8 cellular contexts compared by ENCODE assay signal in the genomic region with DNA sequence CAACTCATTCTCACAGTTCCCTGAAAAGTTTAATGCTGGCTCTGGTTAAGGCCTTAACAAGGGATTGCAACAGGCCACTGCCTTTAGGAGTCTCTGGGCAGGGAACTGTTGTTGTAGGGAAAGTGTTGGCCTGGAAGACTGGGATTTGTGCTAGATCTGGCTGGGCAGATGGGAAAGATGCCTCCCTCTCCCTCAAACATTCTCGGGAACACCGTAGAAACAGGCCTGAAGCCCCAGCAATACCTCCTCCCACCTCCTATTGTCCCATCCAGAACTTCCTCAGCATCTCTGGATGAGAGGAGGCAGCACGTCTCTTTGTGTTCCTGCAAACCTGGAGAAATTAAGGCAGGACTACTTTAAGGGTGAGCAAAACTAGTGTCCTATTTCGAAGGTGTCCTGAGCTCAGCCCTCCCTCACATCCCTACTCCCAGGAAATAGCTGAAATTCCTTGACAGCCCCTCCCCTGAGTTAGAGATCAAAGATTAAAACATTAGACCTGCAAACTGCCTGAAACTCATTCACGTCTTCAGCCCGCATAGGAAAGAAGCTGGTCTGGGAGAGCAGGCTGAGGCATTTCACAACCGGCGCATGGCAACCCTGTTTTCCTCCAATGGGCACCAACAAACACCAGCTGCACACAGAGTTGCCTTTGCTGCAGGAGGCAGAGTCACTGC. TPM values are rescaled to one million over a fixed set of nuclear protein-coding genes. Genes with fewer than 3 reads are reported as not detected.
DNase-seq lines count a peak whose midpoint lies in the region; ATAC-seq and TF ChIP-seq lines count a peak whose summit lies in the region.

No MANE protein-coding gene starts in this region.

- peak overlapping the region; percentile 14; the same call in 1 of the 2 replicates for H3K4me2 ChIP-seq in OCI-LY7 (ENCODE audit: low read length)

- peak; percentile 30 for DNase-seq in G401 (ENCODE audit: low spot score)
- DNase-seq in OCI-LY7 (ENCODE audit: low spot score): peak; percentile 40
- peak; percentile 91 for DNase-seq in fibroblast of gingiva (ENCODE audit: low read depth)
- peak; percentile 51 for DNase-seq in osteocyte (ENCODE audit: extremely low spot score, unreplicated experiment)
- no peak for DNase-seq in NCI-H2171 treated with DMSO at 0.1 percent for 48 hours (lab: John Stamatoyannopoulos, UW)

- TF ChIP-seq CTCF in OCI-LY7 (conservative IDR thresholded peaks at IDR 0.05; ENCODE audit: low read length) (no peak), osteocyte (IDR thresholded peaks at IDR 0.05) (no peak)

- in situ Hi-C loops in G401 (cut with HindIII; ENCODE audit: low sequenced_read_pairs): no loop called here

- H3K9me3 ChIP-seq in OCI-LY7 (ENCODE audit: low read length): no peaks in the 10 kb centered on the region

- H3K36me3 Mint-ChIP-seq in osteocyte (ENCODE audit: unreplicated experiment): no peaks in the 10 kb centered on the region

- intact Hi-C loops in OCI-LY7 (cut with micrococcal nuclease; ENCODE audit: unreplicated experiment): no loop called here

- no peaks in the 10 kb centered on the region for H4K20me1 ChIP-seq in OCI-LY7 (ENCODE audit: insufficient read depth, low read length)

- peaks cover 15% of the 10 kb centered on the region for H3K4me1 Mint-ChIP-seq in osteocyte (ENCODE audit: unreplicated experiment)

- no peaks in the 10 kb centered on the region for H3K9me3 Mint-ChIP-seq in osteocyte (ENCODE audit: unreplicated experiment)

- H3K9me2 ChIP-seq in OCI-LY7 (ENCODE audit: insufficient read depth, low read length): no peaks in the 10 kb centered on the region

- H3K79me2 ChIP-seq in OCI-LY7 (ENCODE audit: insufficient read depth, low read depth, low read length): no peaks in the 10 kb centered on the region

- H3K4me1 ChIP-seq in OCI-LY7 (ENCODE audit: insufficient read depth, low read length, poor library complexity, severe bottlenecking): peaks cover 49% of the 10 kb centered on the region

- peak overlapping the region; percentile 71 for H3K27ac Mint-ChIP-seq in osteocyte (ENCODE audit: unreplicated experiment)

- H3K27me3 Mint-ChIP-seq in osteocyte (ENCODE audit: unreplicated experiment): no peaks in the 10 kb centered on the region

- no peaks in the 10 kb centered on the region for H3K36me3 ChIP-seq in OCI-LY7 (ENCODE audit: insufficient read depth, low read length)

- ATAC-seq in GM18511 (IDR thresholded peaks at IDR 0.05; ENCODE audit: unreplicated experiment) (no peak), HG03135 (IDR thresholded peaks at IDR 0.05; ENCODE audit: unreplicated experiment) (no peak), GM21576 (IDR thresholded peaks at IDR 0.05; ENCODE audit: unreplicated experiment) (no peak)

- peak overlapping the region; percentile 73 for H2AFZ ChIP-seq in OCI-LY7 (ENCODE audit: low read length)

- no peak overlapping the region for H3K4me3 ChIP-seq in OCI-LY7 (ENCODE audit: low read depth, low read length, poor library complexity, severe bottlenecking)

- no peak overlapping the region for H3K4me3 Mint-ChIP-seq in osteocyte (ENCODE audit: unreplicated experiment)

- CTCF ChIA-PET in OCI-LY7 (lab: Charles Lee; ENCODE audit: unreplicated experiment): no interaction called here

- H3K27ac ChIP-seq in OCI-LY7 (ENCODE audit: low read depth, low read length, poor library complexity, severe bottlenecking): no peak overlapping the region

- POLR2A ChIA-PET in OCI-LY7 (lab: Charles Lee): interaction anchor here (0.6 to 4.9 kb wide), 7 partner anchors 7 to 1654 kb away, joined by 3 to 31 read pairs (median 3); a partner anchor contains a TSS

- BruUV-seq in OCI-LY7 (replicated peaks; lab: Mats Ljungman, UMichigan): no TSS peak

RNA-seq across cellular contexts. Expression of a gene that starts 10.9 kb away (rescaled TPM):
- total RNA-seq in G401 (2014; rRNA removed; shearing (Covaris generic)): 6.1 and 10.7 TPM in 2 replicates
- total RNA-seq in OCI-LY7 (2014; rRNA removed; shearing (Covaris generic)): 5.0 and 10.8 TPM in 2 replicates
- total RNA-seq in OCI-LY7 (2022) (21.6 and 21.9 TPM in 2 replicates), osteocyte (11.5 and 13.7 TPM in 2 replicates)
